ENCODE assay signal across 1 cellular context in genomic region chr5:83277953-83278352, GRCh38.
TF ChIP-seq lines count a peak whose summit lies in the region.

No MANE protein-coding gene starts in this region.

TF ChIP-seq in WTC11, 78 proteins besides CTCF, POLR2A, EP300 and RAD21 (continued from another document):
- no peak for TF ChIP-seq ZMAT4 (CRISPR knock-in tag; IDR thresholded peaks at IDR 0.05)
TF ChIP-seq in WTC11: peak in this region for 0.
